35 cellular contexts compared by ENCODE assay signal in the genomic region with DNA sequence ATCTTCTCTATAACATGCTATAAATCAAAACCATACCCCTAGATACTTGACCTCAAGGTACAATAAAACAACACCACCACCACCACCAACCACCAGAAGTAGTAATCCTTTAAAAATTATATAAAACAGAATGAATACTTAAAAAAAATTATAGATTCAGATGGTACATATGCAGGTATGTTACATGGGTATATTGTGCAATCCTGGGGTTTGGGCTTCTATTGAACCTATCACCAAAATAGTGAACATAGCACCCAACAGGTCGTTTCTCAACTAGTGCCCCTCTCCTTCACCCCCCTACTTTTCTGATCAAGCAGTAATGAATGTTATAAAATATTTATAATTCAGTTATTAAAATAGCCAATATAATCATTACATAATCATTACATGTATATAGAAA.
DNase-seq lines count a peak whose midpoint lies in the region; ATAC-seq, FAIRE-seq and TF ChIP-seq lines count a peak whose summit lies in the region.
"Had no signal": no experiment of that assay in that cellular context is flagged by ENCODE, and none has a peak within 500 bp of the region (broad histone marks: within the 10 kb centered on the region; RNA-seq: fewer than 3 reads in every experiment).

No MANE protein-coding gene starts in this region.

- POLR2A ChIA-PET in HepG2 (lab: Yijun Ruan, JAX) (no interaction called here), IMR-90 (lab: Charles Lee; ENCODE audit: unreplicated experiment) (no interaction called here), K562 (lab: Yijun Ruan, JAX) (no interaction called here), H1 (lab: Charles Lee; ENCODE audit: partially characterized antibody) (no interaction called here)

- 96% methylated on average over 1 of the region's 1 CpG for WGBS in HepG2 (ENCODE audit: low lambda C conversion rate)
- WGBS in right lobe of liver (ENCODE audit: insufficient coverage, low coverage, low lambda C conversion rate, missing lambda C conversion rate) = 70% methylated on average over 1 of the region's 1 CpG
- WGBS in IMR-90 (ENCODE audit: extremely low coverage in 2 of 2, insufficient read length in 1 of 2), 2 experiments = no CpG with 5 or more reads among the region's 1 CpG
- WGBS in K562 (ENCODE audit: insufficient coverage, low coverage, missing lambda C conversion rate) = 75% methylated on average over 1 of the region's 1 CpG
- WGBS in H1 (ENCODE audit: extremely low coverage in 1 of 2, insufficient coverage in 1 of 2, insufficient read length in 1 of 2, insufficient replicate concordance in 2 of 2, low coverage in 1 of 2, low lambda C conversion rate in 2 of 2, missing lambda C conversion rate in 1 of 2), 2 experiments = 94% methylated on average over 1 of the region's 1 CpG; no CpG with 5 or more reads in 1 of the 2 experiments

- TF ChIP-seq POLR2A in HepG2 (IDR thresholded peaks at IDR 0.05; ENCODE audit: insufficient read depth in 1 of 2, low read depth in 2 of 2, low read length in 2 of 2) (no peak), right lobe of liver (IDR thresholded peaks at IDR 0.05) (no peak), IMR-90 (IDR thresholded peaks at IDR 0.05; ENCODE audit: low read depth, low read length) (no peak), K562 (conservative IDR thresholded peaks at IDR 0.05) (no peak), H1 (IDR thresholded peaks at IDR 0.05; ENCODE audit: control extremely low read depth in 1 of 2, low read depth in 2 of 2, low read length in 2 of 2) (no peak)

- H3K79me2 ChIP-seq in HepG2 (ENCODE audit: insufficient read depth, low read length) (no peaks in the 10 kb centered on the region), K562 (ENCODE audit: control insufficient read depth, insufficient read depth, low read length) (no peaks in the 10 kb centered on the region), H1 (ENCODE audit: control insufficient read depth in 1 of 2, insufficient read depth in 2 of 2, low read length in 2 of 2) (no peaks in the 10 kb centered on the region)

- H3K9me1 ChIP-seq in IMR-90 (ENCODE audit: insufficient read depth, low read length) (no peaks in the 10 kb centered on the region), K562 (ENCODE audit: control insufficient read depth, insufficient read depth, low read length) (no peaks in the 10 kb centered on the region)

- H2AK5ac ChIP-seq in IMR-90 (ENCODE audit: low read depth, low read length) = no peak overlapping the region
- no peak overlapping the region for H2AK5ac ChIP-seq in H1 (ENCODE audit: low read depth, low read length)

- H2BK15ac ChIP-seq in IMR-90 (ENCODE audit: low read depth, low read length) (no peak overlapping the region), H1 (ENCODE audit: low read length) (no peak overlapping the region)

- no TSS peak for BruUV-seq in HepG2 (replicated peaks; lab: Mats Ljungman, UMichigan)
- no TSS peak for BruUV-seq in IMR-90 (replicated peaks; lab: Mats Ljungman, UMichigan)
- no TSS peak for BruUV-seq in K562 (replicated peaks; lab: Mats Ljungman, UMichigan)

- H4K5ac ChIP-seq in IMR-90 (ENCODE audit: low read depth, low read length) (no peak overlapping the region), H1 (ENCODE audit: insufficient read length, low read depth, low read length) (no peak overlapping the region)

- H3K56ac ChIP-seq in IMR-90 (ENCODE audit: extremely low read depth, insufficient read depth, low read length) = no peak overlapping the region
- no peak overlapping the region for H3K56ac ChIP-seq in H1 (replicated peaks; ENCODE audit: insufficient read length, low read depth, low read length)

- H2AFZ ChIP-seq in HepG2 (ENCODE audit: low read length) (no peak overlapping the region), IMR-90 (replicated peaks; ENCODE audit: low read length, poor library complexity) (no peak overlapping the region), K562 (ENCODE audit: low read depth, low read length) (no peak overlapping the region), H1 (ENCODE audit: low read length) (no peak overlapping the region)

- no peak overlapping the region for H2BK120ac ChIP-seq in IMR-90 (ENCODE audit: low read depth, low read length)
- no peak overlapping the region for H2BK120ac ChIP-seq in H1 (replicated peaks; ENCODE audit: low read depth, low read length)

- no peak overlapping the region for H4K91ac ChIP-seq in IMR-90 (ENCODE audit: insufficient read depth, low read depth, low read length)
- no peak overlapping the region for H4K91ac ChIP-seq in H1 (replicated peaks; ENCODE audit: insufficient read length, low read length)

- no peak overlapping the region for H2BK20ac ChIP-seq in IMR-90 (ENCODE audit: low read depth, low read length)
- no peak overlapping the region for H2BK20ac ChIP-seq in H1 (ENCODE audit: low read length)

- H3K79me1 ChIP-seq in IMR-90 (ENCODE audit: low read depth in 1 of 2, low read length in 2 of 2) (peaks cover 0 to 5% of the 10 kb centered on the region in 2 experiments; a peak in 1 of 4 replicates), H1 (ENCODE audit: low read depth, low read length) (no peaks in the 10 kb centered on the region)

- H2BK5ac ChIP-seq in IMR-90 (ENCODE audit: low read depth, low read length, poor library complexity, severe bottlenecking) (no peak overlapping the region), H1 (ENCODE audit: low read depth, low read length) (no peak overlapping the region)

- intact Hi-C loops in HepG2 (cut with micrococcal nuclease; ENCODE audit: unreplicated experiment) (no loop called here), right lobe of liver (cut with DNase I) (no loop called here), IMR-90 (cut with micrococcal nuclease) (loop anchor here (5.0 kb wide), 1 partner anchor 69 kb away; the partner anchor contains the start of gene CHN1), K562 (cut with micrococcal nuclease) (no loop called here)

- dilution Hi-C loops in IMR-90 (cut with HindIII; ENCODE audit: low sequenced_read_pairs, unreplicated experiment) = no loop called here

- H4K8ac ChIP-seq in IMR-90 (ENCODE audit: low read depth in 2 of 2, low read length in 2 of 2) (no peak overlapping the region), H1 (ENCODE audit: extremely low read depth, insufficient read depth, low read length) (no peak overlapping the region)

- no peak overlapping the region for H3K14ac ChIP-seq in IMR-90 (replicated peaks; ENCODE audit: low read depth, low read length)
- no peak overlapping the region for H3K14ac ChIP-seq in H1 (ENCODE audit: insufficient read length)

- peaks cover 11 to 68% of the 10 kb centered on the region in 2 experiments for H3K36me3 ChIP-seq in HepG2 (replicated peaks in 1 of 2; ENCODE audit: control insufficient read depth in 1 of 2, insufficient read depth in 2 of 2, low read length in 2 of 2)
- peaks cover 0 to 28% (median 4%) of the 10 kb centered on the region in 4 donors for H3K36me3 ChIP-seq in right lobe of liver
- H3K36me3 ChIP-seq in IMR-90 (ENCODE audit: control insufficient read depth, insufficient read depth, low read length) = peaks cover 9% of the 10 kb centered on the region
- peaks cover 77% of the 10 kb centered on the region for H3K36me3 ChIP-seq in K562 (ENCODE audit: control insufficient read depth, insufficient read depth, low read length)
- H3K36me3 ChIP-seq in H1 (ENCODE audit: control insufficient read depth in 2 of 4, insufficient read depth in 4 of 4, low read length in 3 of 4) = peaks cover 0 to 57% (median 11%) of the 10 kb centered on the region in 4 experiments; a peak in 6 of 8 replicates
- H3K36me3 ChIP-seq: BE2C had no signal

- TF ChIP-seq RAD21 in HepG2 (CRISPR knock-in tag; IDR thresholded peaks at IDR 0.05) = no peak
- no peak for TF ChIP-seq RAD21 in IMR-90 (IDR thresholded peaks at IDR 0.05; ENCODE audit: low read length)
- TF ChIP-seq RAD21 in K562 (CRISPR knock-in tag; conservative IDR thresholded peaks at IDR 0.05 in 1 of 2, IDR thresholded peaks at IDR 0.05 in 1 of 2) = no peak
- TF ChIP-seq RAD21 in H1 (IDR thresholded peaks at IDR 0.05 in 1 of 2, conservative IDR thresholded peaks at IDR 0.05 in 1 of 2; ENCODE audit: low read depth in 2 of 2, low read length in 2 of 2) = no peak

- in situ Hi-C loops in HepG2 (cut with HindIII; ENCODE audit: extremely low pct_ligation_motif_present, low pct_unique_long_range_greater_than_20kb) = no loop called here
- in situ Hi-C loops in IMR-90 (cut with MboI; ENCODE audit: low sequenced_read_pairs) = no loop called here
- in situ Hi-C loops in K562 (cut with MboI) = no loop called here

- H3K23ac ChIP-seq in IMR-90 (ENCODE audit: low read depth, low read length) = no peak overlapping the region
- no peak overlapping the region for H3K23ac ChIP-seq in H1 (ENCODE audit: insufficient read length)

- no peak overlapping the region for H3K27ac ChIP-seq in HepG2 (ENCODE audit: extremely low read length, insufficient read depth, low read length)
- no peak overlapping the region for H3K27ac ChIP-seq in right lobe of liver
- H3K27ac ChIP-seq in IMR-90 (ENCODE audit: insufficient read depth, low read length) = no peak overlapping the region
- no peak overlapping the region for H3K27ac ChIP-seq in K562 (ENCODE audit: extremely low read depth, low read depth, low read length)
- no peak overlapping the region for H3K27ac ChIP-seq in H1 (ENCODE audit: low read depth, low read length)
- H3K27ac ChIP-seq: 22Rv1; A549; BLaER1; BLaER1 treated with 17β-estradiol and CSF1 and Interleukin-3, amounts not matched to agents 10 nM and 100 nM; C4-2B had no signal

- H3K4ac ChIP-seq in IMR-90 (ENCODE audit: low read depth, low read length) (no peak overlapping the region), H1 (replicated peaks; ENCODE audit: insufficient read length, low read depth, low read length) (no peak overlapping the region)

- H3K9me3 ChIP-seq in HepG2 (ENCODE audit: low read length) = no peaks in the 10 kb centered on the region
- H3K9me3 ChIP-seq in right lobe of liver = no peaks in the 10 kb centered on the region
- H3K9me3 ChIP-seq in IMR-90 (ENCODE audit: control insufficient read depth, insufficient read depth, low read length) = no peaks in the 10 kb centered on the region
- no peaks in the 10 kb centered on the region for H3K9me3 ChIP-seq in K562 (replicated peaks; ENCODE audit: control insufficient read depth, insufficient read depth, low read depth, low read length)
- no peaks in the 10 kb centered on the region for H3K9me3 ChIP-seq in H1 (ENCODE audit: insufficient read depth in 2 of 2, low read depth in 1 of 2, low read length in 1 of 2)
- H3K9me3 ChIP-seq: A549, BE2C, Caco-2 had no signal

- no peaks in the 10 kb centered on the region; the same call in 1 of the 2 replicates for H3K23me2 ChIP-seq in H1 (ENCODE audit: low read depth, low read length)

- DNase-seq in HepG2 (ENCODE audit: low spot score) = no peak
- no peak for DNase-seq in right lobe of liver
- no peak for DNase-seq in IMR-90
- DNase-seq in K562 (ENCODE audit: extremely low read depth in 1 of 4, low spot score in 3 of 4) = no peak
- no peak for DNase-seq in H1 (ENCODE audit: low read depth in 1 of 2, low spot score in 2 of 2)
- no peak for DNase-seq in activated T-cell treated with anti-CD3 and anti-CD28 coated beads, Interleukin-2, amount 50 U/mL, for 48 hours
- no peak for DNase-seq in stimulated activated CD4-positive, alpha-beta T cell treated with anti-CD3 and anti-CD28 coated beads, Interleukin-1b, Interleukin-23, amount 100 ng/mL, for 48 hours
- no peak for DNase-seq in stimulated activated naive CD4-positive, alpha-beta T cell (lab: John Stamatoyannopoulos, UW)
- DNase-seq: 8988T; ACHN; AML-193; BE2C; C1 segment of cervical spinal cord; Caco-2; Calu3; CD4-positive, alpha-beta memory T cell; CD4-positive, alpha-beta T cell; CD4-positive, CD25-positive, alpha-beta regulatory T cell; CD8-positive, alpha-beta memory T cell; CD8-positive, alpha-beta T cell; COR-L47; DMS 273 treated with DMSO at 0.1 percent for 48 hours; DMS153; DMS53; DMS79; DMS79 treated with DMSO at 0.1 percent for 48 hours; DND-41; EL had no signal

- FAIRE-seq in HepG2 (lab: Jason Lieb, UNC) (no peak), K562 (lab: Jason Lieb, UNC) (no peak), H1 (lab: Jason Lieb, UNC) (no peak)
- FAIRE-seq: A204.1, A549, D721Med had no signal

- H2BK12ac ChIP-seq in H1 (ENCODE audit: low read depth, low read length) = no peak overlapping the region

- H3K9ac ChIP-seq in HepG2 (ENCODE audit: insufficient read depth, low read depth, low read length) (no peak overlapping the region), IMR-90 (ENCODE audit: low read depth, low read length) (no peak overlapping the region), K562 (ENCODE audit: insufficient read depth in 1 of 2, low read depth in 2 of 2, low read length in 2 of 2) (no peak overlapping the region), H1 (replicated peaks in 1 of 4; ENCODE audit: extremely low read depth in 1 of 4, low read depth in 3 of 4, low read length in 3 of 4) (no peak overlapping the region)
- H3K9ac ChIP-seq: BLaER1; BLaER1 treated with 17β-estradiol and CSF1 and Interleukin-3, amounts not matched to agents 10 nM and 100 nM had no signal

- H3K4me2 ChIP-seq in HepG2 (ENCODE audit: low read depth, low read length) (no peak overlapping the region), IMR-90 (ENCODE audit: low read depth, low read length) (no peak overlapping the region), K562 (ENCODE audit: insufficient read depth, low read length) (no peak overlapping the region), H1 (ENCODE audit: insufficient read depth in 1 of 2, low read depth in 2 of 2, low read length in 2 of 2) (no peak overlapping the region)
- H3K4me2 ChIP-seq: A549; BLaER1; BLaER1 treated with 17β-estradiol and CSF1 and Interleukin-3, amounts not matched to agents 10 nM and 100 nM had no signal

- TF ChIP-seq CTCF in HepG2 (CRISPR knock-in tag; IDR thresholded peaks at IDR 0.05) (no peak), right lobe of liver (IDR thresholded peaks at IDR 0.05) (no peak), IMR-90 (conservative IDR thresholded peaks at IDR 0.05; ENCODE audit: low read depth, low read length) (no peak), K562 (IDR thresholded peaks at IDR 0.05 in 2 of 3, conservative IDR thresholded peaks at IDR 0.05 in 1 of 3; ENCODE audit: insufficient read depth in 2 of 3, low read depth in 1 of 3, low read length in 3 of 3) (no peak), H1 (IDR thresholded peaks at IDR 0.05; ENCODE audit: control extremely low read depth in 1 of 3, insufficient read depth in 1 of 3, low read depth in 1 of 3, low read length in 3 of 3) (no peak)

- H3K27me3 ChIP-seq in HepG2 (ENCODE audit: control insufficient read depth in 1 of 2, insufficient read depth in 2 of 2, low read length in 2 of 2) = no peaks in the 10 kb centered on the region
- H3K27me3 ChIP-seq in right lobe of liver = no peaks in the 10 kb centered on the region
- no peaks in the 10 kb centered on the region for H3K27me3 ChIP-seq in IMR-90 (ENCODE audit: control insufficient read depth, insufficient read depth, low read length)
- no peaks in the 10 kb centered on the region for H3K27me3 ChIP-seq in K562 (ENCODE audit: control insufficient read depth in 2 of 2, insufficient read depth in 2 of 2, low read length in 2 of 2)
- no peaks in the 10 kb centered on the region for H3K27me3 ChIP-seq in H1 (replicated peaks in 1 of 4; ENCODE audit: control insufficient read depth in 3 of 4, extremely low read depth in 1 of 4, insufficient read depth in 3 of 4, low read length in 3 of 4)
- H3K27me3 ChIP-seq: BE2C; BLaER1; BLaER1 treated with 17β-estradiol and CSF1 and Interleukin-3, amounts not matched to agents 10 nM and 100 nM had no signal

- no peak overlapping the region for H2AK9ac ChIP-seq in IMR-90 (replicated peaks; ENCODE audit: low read depth, low read length, poor library complexity)

- ATAC-seq in HepG2 (no peak), right lobe of liver (no peak), IMR-90 (ENCODE audit: low read depth) (no peak), K562 (no peak)
- ATAC-seq: A549; CD8-positive, alpha-beta T cell had no signal

- H3K4me1 ChIP-seq in HepG2 (ENCODE audit: insufficient read depth, low read length) = no peaks in the 10 kb centered on the region
- H3K4me1 ChIP-seq in right lobe of liver = no peaks in the 10 kb centered on the region
- no peaks in the 10 kb centered on the region for H3K4me1 ChIP-seq in IMR-90 (ENCODE audit: control insufficient read depth, insufficient read depth, low read length)
- H3K4me1 ChIP-seq in K562 (replicated peaks in 1 of 2; ENCODE audit: control insufficient read depth in 2 of 2, insufficient read depth in 2 of 2, low read length in 2 of 2) = no peaks in the 10 kb centered on the region
- H3K4me1 ChIP-seq in H1 (replicated peaks in 1 of 4; ENCODE audit: control insufficient read depth in 3 of 4, insufficient read depth in 4 of 4, low read length in 3 of 4) = no peaks in the 10 kb centered on the region
- H3K4me1 ChIP-seq: A549; BE2C; BLaER1; BLaER1 treated with 17β-estradiol and CSF1 and Interleukin-3, amounts not matched to agents 10 nM and 100 nM; Caco-2 had no signal

- H4K20me1 ChIP-seq in HepG2 (ENCODE audit: insufficient read depth, low read length) = no peaks in the 10 kb centered on the region
- no peaks in the 10 kb centered on the region for H4K20me1 ChIP-seq in IMR-90 (ENCODE audit: insufficient read depth, low read length)
- no peaks in the 10 kb centered on the region for H4K20me1 ChIP-seq in K562 (replicated peaks; ENCODE audit: control insufficient read depth, insufficient read depth, low read length)
- H4K20me1 ChIP-seq in H1 (replicated peaks in 1 of 2; ENCODE audit: control insufficient read depth in 1 of 2, insufficient read depth in 2 of 2, low read length in 2 of 2) = no peaks in the 10 kb centered on the region
- H4K20me1 ChIP-seq: BLaER1 had no signal

- H3K4me3 ChIP-seq in HepG2 (replicated peaks in 1 of 3; ENCODE audit: insufficient read depth in 1 of 3, low read depth in 2 of 3, low read length in 3 of 3) = no peak overlapping the region
- H3K4me3 ChIP-seq in right lobe of liver = no peak overlapping the region
- no peak overlapping the region for H3K4me3 ChIP-seq in IMR-90 (ENCODE audit: insufficient read depth, low read depth, low read length)
- no peak overlapping the region for H3K4me3 ChIP-seq in K562
- H3K4me3 ChIP-seq in H1 (ENCODE audit: extremely low read depth in 1 of 4, insufficient read depth in 2 of 4, low read depth in 3 of 4, low read length in 4 of 4) = no peak overlapping the region
- H3K4me3 ChIP-seq: A549; BLaER1; BLaER1 treated with 17β-estradiol and CSF1 and Interleukin-3, amounts not matched to agents 10 nM and 100 nM had no signal

- TF ChIP-seq EP300 in HepG2 (IDR thresholded peaks at IDR 0.05; ENCODE audit: low read depth in 2 of 2, low read length in 2 of 2) = no peak
- TF ChIP-seq EP300 in HepG2 (CRISPR knock-in tag; IDR thresholded peaks at IDR 0.05; ENCODE audit: borderline replicate concordance) = no peak
- no peak for TF ChIP-seq EP300 in K562 (IDR thresholded peaks at IDR 0.05; ENCODE audit: low read length)
- no peak for TF ChIP-seq EP300 in H1 (IDR thresholded peaks at IDR 0.05; ENCODE audit: borderline replicate concordance in 1 of 2, low read depth in 2 of 2, low read length in 2 of 2)

- no peak overlapping the region for H3K18ac ChIP-seq in IMR-90 (ENCODE audit: low read depth, low read length)
- H3K18ac ChIP-seq in H1 (ENCODE audit: extremely low read depth, low read length) = no peak overlapping the region

- CTCF ChIA-PET in HepG2 (lab: Yijun Ruan, JAX; ENCODE audit: low intra/inter-chr PET ratio, low total read pairs) = no interaction called here
- CTCF ChIA-PET in IMR-90 (lab: Yijun Ruan, JAX) = no interaction called here
- CTCF ChIA-PET in K562 (lab: Yijun Ruan, JAX; ENCODE audit: low intra/inter-chr PET ratio) = no interaction called here
- CTCF ChIA-PET in H1 (lab: Charles Lee; ENCODE audit: partially characterized antibody) = interaction anchor here (0.6 kb wide), 1 partner anchor 841 kb away, joined by 3 read pairs; no protein-coding TSS in a partner anchor

Comparison
In these comparisons a context has a peak if more than half of its experiments do, and no peak if none do; other contexts are left out.
1. Of the 241 proteins assayed by ChIP-seq in both HepG2 and K562: peak only in HepG2: none; only in K562: CEBPG; in both: CEBPB; in neither: 239.